8 cellular contexts compared by ENCODE assay signal in genomic region chr22:50148991-50149721, GRCh38. TPM values are rescaled to one million over a fixed set of nuclear protein-coding genes. Genes with fewer than 3 reads are reported as not detected.
DNase-seq lines count a peak whose midpoint lies in the region; ATAC-seq lines count a peak whose summit lies in the region.

No MANE protein-coding gene starts in this region.

- no peak for ATAC-seq in HG02840 (IDR thresholded peaks at IDR 0.05; ENCODE audit: low FRiP score, unreplicated experiment)

- peak; percentile 77 for DNase-seq in DMS 273 (lab: John Stamatoyannopoulos, UW; ENCODE audit: unreplicated experiment)
- peak; percentile 98 for DNase-seq in HPDE6-E6E7 (ENCODE audit: extremely low spot score)
- peak; percentile 47 for DNase-seq in RPMI7951 (ENCODE audit: low read depth)
- DNase-seq in activated T-helper 1 cell treated with Interleukin-2 at 50 U/mL for 16 hours (ENCODE audit: low read depth), result peak; percentile 60
- peak; percentile 23 for DNase-seq in foreskin melanocyte
- peak; percentile 22 for DNase-seq in pulmonary artery endothelial cell (ENCODE audit: low read depth, low spot score)
- DNase-seq in COR-L47 (lab: John Stamatoyannopoulos, UW), result no peak

RNA-seq across cellular contexts. Expression of gene PANX2, which starts 21.4 kb away (rescaled TPM):
- 0.49 TPM in 1 of 2 replicates, not detected in the other for total RNA-seq in RPMI7951 (2014; rRNA removed; shearing (Covaris generic))
- total RNA-seq in pulmonary artery endothelial cell, result 0.53 and 0.99 TPM in 2 replicates

RNA-seq across cellular contexts. Expression of gene TRABD, which starts 36.6 kb away (rescaled TPM):
- 11.2 and 11.6 TPM in 2 replicates for total RNA-seq in RPMI7951 (2014; rRNA removed; shearing (Covaris generic))
- 34.8 and 36.3 TPM in 2 replicates for total RNA-seq in pulmonary artery endothelial cell

RNA-seq across cellular contexts. Expression of gene SELENOO, which starts 51.7 kb away (rescaled TPM):
- total RNA-seq in RPMI7951 (2014; rRNA removed; shearing (Covaris generic)), result 9.4 and 13.7 TPM in 2 replicates
- 28.8 and 30.4 TPM in 2 replicates for total RNA-seq in pulmonary artery endothelial cell

RNA-seq across cellular contexts. Expression of gene MOV10L1, which starts 59.4 kb away (rescaled TPM):
- 0.29 TPM in 1 of 2 replicates, not detected in the other for total RNA-seq in RPMI7951 (2014; rRNA removed; shearing (Covaris generic))
- total RNA-seq in pulmonary artery endothelial cell, result 25.0 and 26.0 TPM in 2 replicates
